ENCODE assay signal across 16 cellular contexts in the genomic region with DNA sequence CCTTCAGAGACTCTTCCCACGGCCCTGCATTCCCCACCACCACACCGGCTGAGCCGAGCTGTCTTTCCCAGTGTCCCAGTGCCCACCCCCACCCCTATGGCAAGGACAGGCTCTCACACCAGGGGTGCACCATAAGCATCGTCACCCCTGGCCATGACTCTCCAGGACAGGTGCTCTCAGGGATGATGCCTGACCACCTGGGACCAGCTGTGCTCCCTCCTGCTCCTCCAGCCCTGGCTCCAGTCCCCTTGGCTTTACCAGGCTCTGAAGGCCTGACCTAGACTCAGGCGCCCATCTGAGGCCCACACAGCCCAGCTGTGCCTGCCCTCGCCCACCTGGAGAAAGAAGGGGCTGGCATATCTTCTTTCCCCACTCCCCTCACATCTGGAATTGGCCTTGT. TPM values are rescaled to one million over a fixed set of nuclear protein-coding genes. Genes with fewer than 3 reads are reported as not detected.
DNase-seq lines count a peak whose midpoint lies in the region; ATAC-seq and TF ChIP-seq lines count a peak whose summit lies in the region.
"Had no signal": no experiment of that assay in that cellular context is flagged by ENCODE, and none has a peak within 500 bp of the region (broad histone marks: within the 10 kb centered on the region; RNA-seq: fewer than 3 reads in every experiment).

No MANE protein-coding gene starts in this region.

- no peaks in the 10 kb centered on the region for H3K23me2 ChIP-seq in H9 (ENCODE audit: insufficient read length, low read depth, low read length, poor library complexity, severe bottlenecking)

- peaks cover 40% of the 10 kb centered on the region for H3K4me1 ChIP-seq in A673 (ENCODE audit: insufficient read depth, low read length, poor library complexity, severe bottlenecking)
- peaks cover 8% of the 10 kb centered on the region; the same call in 1 of the 2 replicates for H3K4me1 ChIP-seq in H9 (ENCODE audit: insufficient read depth, low read length)
- H3K4me1 ChIP-seq in uterus = no peaks in the 10 kb centered on the region
- no peaks in the 10 kb centered on the region for H3K4me1 ChIP-seq in ascending aorta
- H3K4me1 ChIP-seq: Peyer's patch had no signal

- CTCF ChIA-PET in A673 (lab: Charles Lee) = no interaction called here
- CTCF ChIA-PET in WTC11 (lab: Charles Lee) = interaction anchor here (0.9 to 7.2 kb wide), 10 partner anchors 8 to 138 kb away, joined by 3 to 32 read pairs (median 4); no protein-coding TSS in a partner anchor

- ATAC-seq in WTC11 = no peak

- no peak overlapping the region for H4K5ac ChIP-seq in H9 (ENCODE audit: insufficient read length, low read depth, low read length)

- H4K91ac ChIP-seq in H9 (ENCODE audit: insufficient read length, low read depth, low read length) = no peak overlapping the region

- H3K9me3 Mint-ChIP-seq in H9 (no peaks in the 10 kb centered on the region; a peak in 1 of 5 replicates), WTC11 (no peaks in the 10 kb centered on the region), mesothelial cell of epicardium (no peaks in the 10 kb centered on the region)
- H3K9me3 Mint-ChIP-seq: CD4-positive, alpha-beta memory T cell had no signal

- H3K14ac ChIP-seq in H9 (ENCODE audit: insufficient read depth, low read length) = no peak overlapping the region

- no peak overlapping the region for H3K4ac ChIP-seq in H9 (ENCODE audit: low read depth, low read length)

- peak overlapping the region; percentile 67 to 87 (median 76); a peak in 5 of 7 replicates for H3K27ac Mint-ChIP-seq in H9
- no peak overlapping the region; the same call in 1 of the 2 replicates for H3K27ac Mint-ChIP-seq in WTC11
- peak overlapping the region; percentile 66 for H3K27ac Mint-ChIP-seq in mesothelial cell of epicardium

- TF ChIP-seq CTCF in A673 (conservative IDR thresholded peaks at IDR 0.05; ENCODE audit: low read depth, low read length) = no peak
- no peak for TF ChIP-seq CTCF in H9 (conservative IDR thresholded peaks at IDR 0.05)
- TF ChIP-seq CTCF in WTC11 (IDR thresholded peaks at IDR 0.05) = no peak
- TF ChIP-seq CTCF in mesothelial cell of epicardium (IDR thresholded peaks at IDR 0.05; ENCODE audit: unreplicated experiment) = no peak
- TF ChIP-seq CTCF in uterus (IDR thresholded peaks at IDR 0.05) = no peak
- no peak for TF ChIP-seq CTCF in ascending aorta (IDR thresholded peaks at IDR 0.05)

- peaks cover 31 to 52% of the 10 kb centered on the region in 2 experiments for H3K4me1 Mint-ChIP-seq in H9
- peaks cover 49% of the 10 kb centered on the region for H3K4me1 Mint-ChIP-seq in WTC11
- H3K4me1 Mint-ChIP-seq in mesothelial cell of epicardium = peaks cover 59% of the 10 kb centered on the region

- POLR2A ChIA-PET in A673 (lab: Charles Lee; ENCODE audit: low non-redundant PET) = no interaction called here
- POLR2A ChIA-PET in WTC11 (lab: Charles Lee) = no interaction called here

- H3K4me3 ChIP-seq in A673 (ENCODE audit: low read depth, low read length, poor library complexity, severe bottlenecking) (no peak overlapping the region), uterus (no peak overlapping the region), ascending aorta (no peak overlapping the region)
- H3K4me3 ChIP-seq: Peyer's patch had no signal

- no peaks in the 10 kb centered on the region for H4K20me1 ChIP-seq in H9 (ENCODE audit: control insufficient read depth, insufficient read depth, insufficient read length)

- H2BK12ac ChIP-seq in H9 (ENCODE audit: insufficient read length, low read depth, low read length) = no peak overlapping the region

- no peak overlapping the region for H2AFZ ChIP-seq in H9 (ENCODE audit: low read length)

- H3K27me3 ChIP-seq in A673 (replicated peaks; ENCODE audit: insufficient read depth, low read depth, low read length, poor library complexity) (no peaks in the 10 kb centered on the region), H9 (ENCODE audit: insufficient read depth, low read length) (no peaks in the 10 kb centered on the region), uterus (no peaks in the 10 kb centered on the region), ascending aorta (no peaks in the 10 kb centered on the region)
- H3K27me3 ChIP-seq: Peyer's patch had no signal

- no peaks in the 10 kb centered on the region for H3K79me1 ChIP-seq in H9 (ENCODE audit: insufficient read depth, low read depth, low read length, poor library complexity, severe bottlenecking)

- no peak overlapping the region for H3T11ph ChIP-seq in H9 (ENCODE audit: low read length)

- no CpG with 5 or more reads among the region's 6 CpGs for WGBS in H9 (ENCODE audit: extremely low coverage, insufficient read length, low lambda C conversion rate)

- no peak overlapping the region for H2BK120ac ChIP-seq in H9 (ENCODE audit: low read depth, low read length, poor library complexity, severe bottlenecking)

- H3K27me3 Mint-ChIP-seq in H9 (ENCODE audit: low read depth) = no peaks in the 10 kb centered on the region; the same call in none of the 2 replicates
- H3K27me3 Mint-ChIP-seq in WTC11 (ENCODE audit: low read depth) = no peaks in the 10 kb centered on the region; the same call in 1 of the 2 replicates
- H3K27me3 Mint-ChIP-seq in mesothelial cell of epicardium (ENCODE audit: low read depth) = no peaks in the 10 kb centered on the region

- H3K4me3 Mint-ChIP-seq in H9 = peak overlapping the region in 1 of 2 experiments; percentile 20; a peak in 1 of 5 replicates
- no peak overlapping the region for H3K4me3 Mint-ChIP-seq in WTC11
- H3K4me3 Mint-ChIP-seq in mesothelial cell of epicardium = no peak overlapping the region
- H3K4me3 Mint-ChIP-seq: CD4-positive, alpha-beta memory T cell had no signal

- H2AK5ac ChIP-seq in H9 (ENCODE audit: insufficient read length, low read length) = no peak overlapping the region

- no peaks in the 10 kb centered on the region for H3K79me2 ChIP-seq in H9 (ENCODE audit: insufficient read depth, low read length)

- no peak overlapping the region for H3K56ac ChIP-seq in H9 (ENCODE audit: insufficient read length, low read depth, low read length)

- no peak overlapping the region for H3K23ac ChIP-seq in H9 (ENCODE audit: insufficient read length, low read depth, low read length)

- intact Hi-C loops in A673 (cut with micrococcal nuclease; ENCODE audit: unreplicated experiment) (no loop called here), uterus (cut with DNase I; ENCODE audit: low total_unique reads) (no loop called here), ascending aorta (cut with DNase I) (no loop called here)

- no peak overlapping the region for H4K8ac ChIP-seq in H9 (replicated peaks; ENCODE audit: insufficient read length, low read depth, low read length)

- H3K27ac ChIP-seq in A673 (ENCODE audit: low read depth, low read length, poor library complexity, severe bottlenecking) = peak overlapping the region; percentile 40
- no peak overlapping the region for H3K27ac ChIP-seq in H9 (ENCODE audit: insufficient read length, low read depth, low read length)
- no peak overlapping the region for H3K27ac ChIP-seq in uterus
- no peak overlapping the region for H3K27ac ChIP-seq in ascending aorta
- H3K27ac ChIP-seq: KMS-11, Peyer's patch had no signal

- no peak overlapping the region for H3K4me2 ChIP-seq in H9 (ENCODE audit: insufficient read depth, insufficient read length, low read length)
- H3K4me2 ChIP-seq: KMS-11 had no signal

- H2BK15ac ChIP-seq in H9 (ENCODE audit: low read depth, low read length) = no peak overlapping the region

- no peaks in the 10 kb centered on the region for H3K9me3 ChIP-seq in A673 (ENCODE audit: low read depth, low read length, poor library complexity, severe bottlenecking)
- H3K9me3 ChIP-seq in H9 (ENCODE audit: control insufficient read depth, low read depth, low read length) = no peaks in the 10 kb centered on the region
- H3K9me3 ChIP-seq in uterus = no peaks in the 10 kb centered on the region
- H3K9me3 ChIP-seq in ascending aorta = no peaks in the 10 kb centered on the region
- H3K9me3 ChIP-seq: Peyer's patch had no signal

- no peaks in the 10 kb centered on the region for H3K36me3 ChIP-seq in A673 (ENCODE audit: insufficient read depth, low read length, poor library complexity, severe bottlenecking)
- no peaks in the 10 kb centered on the region for H3K36me3 ChIP-seq in uterus
- no peaks in the 10 kb centered on the region for H3K36me3 ChIP-seq in ascending aorta
- H3K36me3 ChIP-seq: Peyer's patch had no signal

- no peak overlapping the region for H3K9ac ChIP-seq in H9 (ENCODE audit: extremely low read depth, insufficient read length, low read length)
- H3K9ac ChIP-seq: KMS-11 had no signal

- DNase-seq in A673 (ENCODE audit: low spot score) (no peak), H9 (no peak), WTC11 (ENCODE audit: low spot score) (no peak), mesothelial cell of epicardium (ENCODE audit: low spot score in 2 of 2, unreplicated experiment in 2 of 2) (no peak), uterus (no peak), ascending aorta (ENCODE audit: low spot score in 2 of 2) (no peak), NCI-H146 treated with DMSO at 0.1 percent for 48 hours (lab: John Stamatoyannopoulos, UW; ENCODE audit: unreplicated experiment) (no peak)
- DNase-seq: ACHN; CD4-positive, alpha-beta memory T cell; DMS79 treated with DMSO at 0.1 percent for 48 hours; MM.1S; NCI-H1105; NCI-H2029; Peyer's patch had no signal

- H3K36me3 Mint-ChIP-seq in H9 (ENCODE audit: insufficient read depth in 1 of 3, low read depth in 3 of 3) (no peaks in the 10 kb centered on the region; a peak in 1 of 7 replicates), WTC11 (no peaks in the 10 kb centered on the region), mesothelial cell of epicardium (no peaks in the 10 kb centered on the region)
- H3K36me3 Mint-ChIP-seq: CD4-positive, alpha-beta memory T cell had no signal

- no peak overlapping the region for H2BK20ac ChIP-seq in H9 (ENCODE audit: low read depth, low read length, poor library complexity, severe bottlenecking)

- no peak for TF ChIP-seq POLR2A in uterus (IDR thresholded peaks at IDR 0.05)

- BruUV-seq in A673 (replicated peaks; lab: Mats Ljungman, UMichigan) = no TSS peak

- H2BK5ac ChIP-seq in H9 (ENCODE audit: insufficient read length, low read length) = no peak overlapping the region

- H3K18ac ChIP-seq in H9 (ENCODE audit: insufficient read length, low read depth, low read length) = no peak overlapping the region

RNA-seq across cellular contexts. Expression of a gene that starts 17.6 kb away (rescaled TPM):
- 3.9 and 7.8 TPM in 2 replicates for total RNA-seq in A673 (2021)
- total RNA-seq in H9 (2021) = 11.9 and 14.3 TPM in 2 replicates
- total RNA-seq in WTC11 (2021) = 49.0 to 52.0 TPM (median 52.0 TPM) in 3 replicates
- total RNA-seq in mesothelial cell of epicardium = 94.5 to 101 TPM (median 99.1 TPM) in 3 replicates
- 10 to 100 TPM; 10.5 to 33.1 (median 12.9) TPM for total RNA-seq in uterus
- total RNA-seq in ascending aorta = 75.0 TPM
- total RNA-seq: CD4-positive, alpha-beta memory T cell had no signal

RNA-seq across cellular contexts. Expression of a gene that starts 48.8 kb away (rescaled TPM):
- total RNA-seq in A673 (2021) (80.6 and 89.7 TPM in 2 replicates), H9 (2021) (110 and 123 TPM in 2 replicates), WTC11 (2021) (88.0 to 92.3 TPM (median 92.1 TPM) in 3 replicates), mesothelial cell of epicardium (301 to 332 TPM (median 322 TPM) in 3 replicates), uterus (100 to 1,000 TPM; 154 to 345 (median 197) TPM), ascending aorta (105 TPM)

RNA-seq across cellular contexts. Expression of a gene that starts 53.8 kb away (rescaled TPM):
- total RNA-seq in A673 (2021) (not detected in 2 replicates), H9 (2021) (0.18 TPM in 1 of 2 replicates, not detected in the other), WTC11 (2021) (0.13 to 0.39 TPM (median 0.14 TPM) in 3 replicates), mesothelial cell of epicardium (0.27 to 0.98 TPM (median 0.55 TPM) in 3 replicates), uterus (not detected), ascending aorta (4.7 TPM)
- total RNA-seq: CD4-positive, alpha-beta memory T cell; NCI-H460; Peyer's patch had no signal
